In genomic region chr20:23242556-23243180, GRCh38 we compare ENCODE assay signal across 19 cellular contexts.
"Had no signal": no experiment of that assay in that cellular context is flagged by ENCODE, and none has a peak within 500 bp of the region (broad histone marks: within the 10 kb centered on the region; RNA-seq: fewer than 3 reads in every experiment).

No MANE protein-coding gene starts in this region.

- H3K4me1 Mint-ChIP-seq: activated CD4-positive, alpha-beta T cell treated with anti-CD3 and anti-CD28 coated beads for 36 hours; activated naive CD4-positive, alpha-beta T cell treated with anti-CD3 and anti-CD28 coated beads, Interleukin-2, amount 10 ng/mL, durations not matched to agents 7 days and 5 days; activated naive CD8-positive, alpha-beta T cell treated with anti-CD3 and anti-CD28 coated beads, Interleukin-2, amount 50 U/mL, for 24 hours had no signal

- H3K27me3 Mint-ChIP-seq: activated naive CD4-positive, alpha-beta T cell treated with anti-CD3 and anti-CD28 coated beads, Interleukin-2, amount 10 ng/mL, durations not matched to agents 7 days and 5 days had no signal

- H3K36me3 Mint-ChIP-seq: activated naive CD4-positive, alpha-beta T cell treated with anti-CD3 and anti-CD28 coated beads, Interleukin-2, amount 10 ng/mL, durations not matched to agents 7 days and 5 days had no signal

- H3K9me3 Mint-ChIP-seq: activated naive CD4-positive, alpha-beta T cell treated with anti-CD3 and anti-CD28 coated beads, Interleukin-2, amount 10 ng/mL, durations not matched to agents 7 days and 5 days had no signal

- DNase-seq: activated B cell treated with CpG ODN at 0.5 μM for 24 hours; activated CD4-positive, alpha-beta T cell treated with anti-CD3 and anti-CD28 coated beads for 36 hours; activated CD4-positive, alpha-beta T cell treated with anti-CD3 and anti-CD28 coated beads, Interleukin-2, amount 50 U/mL, for 4 hours; activated naive CD4-positive, alpha-beta T cell treated with anti-CD3 and anti-CD28 coated beads, Interleukin-2, amount 10 ng/mL, durations not matched to agents 7 days and 5 days; activated naive CD8-positive, alpha-beta T cell treated with anti-CD3 and anti-CD28 coated beads, Interleukin-2, amount 50 U/mL, for 24 hours; activated T-cell treated with anti-CD3 and anti-CD28 coated beads for 4 hours; effector CD8-positive, alpha-beta T cell; erythroblast; foreskin keratinocyte; kidney; lower lobe of right lung; mesendoderm; mucosa of descending colon; ovary; stimulated activated CD4-positive, alpha-beta T cell treated with anti-CD3 and anti-CD28 coated beads, Interleukin-4, amount 100 ng/mL, for 4 hours; stimulated activated naive CD8-positive, alpha-beta T cell treated with anti-CD3 and anti-CD28 coated beads, Interleukin-15, Interleukin-2, amounts not matched to agents 100 U/mL and 50 U/mL, for 24 hours; T-helper 9 cell; upper lobe of left lung had no signal

- H3K4me3 Mint-ChIP-seq: activated B cell treated with CpG ODN at 0.5 μM for 24 hours; activated CD4-positive, alpha-beta T cell treated with anti-CD3 and anti-CD28 coated beads for 36 hours; activated naive CD4-positive, alpha-beta T cell treated with anti-CD3 and anti-CD28 coated beads, Interleukin-2, amount 10 ng/mL, durations not matched to agents 7 days and 5 days; activated naive CD8-positive, alpha-beta T cell treated with anti-CD3 and anti-CD28 coated beads, Interleukin-2, amount 50 U/mL, for 24 hours; dendritic cell treated with granulocyte-macrophage colony-stimulating factor and Interleukin-4, amounts not matched to agents 40 ng/mL and 50 ng/mL, for 4 days had no signal

- ATAC-seq: activated CD4-positive, alpha-beta T cell treated with anti-CD3 and anti-CD28 coated beads for 36 hours; activated naive CD8-positive, alpha-beta T cell treated with anti-CD3 and anti-CD28 coated beads, Interleukin-2, amount 50 U/mL, for 24 hours; foreskin keratinocyte; mucosa of descending colon; stimulated activated naive CD8-positive, alpha-beta T cell treated with anti-CD3 and anti-CD28 coated beads, Interleukin-15, Interleukin-2, amounts not matched to agents 100 U/mL and 50 U/mL, for 24 hours had no signal

- FAIRE-seq: kidney had no signal

- H3K27ac Mint-ChIP-seq: activated B cell treated with CpG ODN at 0.5 μM for 24 hours; activated CD4-positive, alpha-beta T cell treated with anti-CD3 and anti-CD28 coated beads for 36 hours; activated naive CD4-positive, alpha-beta T cell treated with anti-CD3 and anti-CD28 coated beads, Interleukin-2, amount 10 ng/mL, durations not matched to agents 7 days and 5 days; activated naive CD8-positive, alpha-beta T cell treated with anti-CD3 and anti-CD28 coated beads, Interleukin-2, amount 50 U/mL, for 24 hours; dendritic cell treated with granulocyte-macrophage colony-stimulating factor and Interleukin-4, amounts not matched to agents 40 ng/mL and 50 ng/mL, for 4 days had no signal
